ENCODE assay signal across 38 cellular contexts in the genomic region with DNA sequence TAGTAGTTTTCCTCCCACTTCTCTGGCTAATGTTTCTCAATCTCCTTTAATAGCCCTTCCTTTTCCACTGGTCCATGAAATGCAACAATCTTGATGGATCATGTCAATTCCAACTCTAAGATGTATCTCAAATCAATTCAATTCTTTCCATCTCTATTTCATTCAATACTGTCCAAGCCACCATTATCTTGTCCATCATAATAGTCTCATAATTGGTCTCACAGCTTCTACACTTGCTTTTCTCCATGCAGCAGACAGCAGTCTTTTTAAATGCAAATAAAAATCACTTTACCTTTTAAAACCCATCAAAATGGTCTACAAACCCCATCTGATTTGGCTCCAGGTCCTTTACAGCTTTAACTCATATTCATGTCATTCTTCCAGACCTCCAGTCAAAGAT.
"Had no signal": no experiment of that assay in that cellular context is flagged by ENCODE, and none has a peak within 500 bp of the region (broad histone marks: within the 10 kb centered on the region; RNA-seq: fewer than 3 reads in every experiment).

No MANE protein-coding gene starts in this region.

- H3K27me3 Mint-ChIP-seq: activated naive CD4-positive, alpha-beta T cell treated with anti-CD3 and anti-CD28 coated beads, Interleukin-2, amount 10 ng/mL, durations not matched to agents 7 days and 5 days; activated naive CD8-positive, alpha-beta T cell treated with anti-CD3 and anti-CD28 coated beads, Interleukin-2, amount 10 ng/mL, durations not matched to agents 7 days and 5 days; activated naive CD8-positive, alpha-beta T cell treated with anti-CD3 and anti-CD28 coated beads, Interleukin-2, amount 50 U/mL, for 24 hours; brain had no signal

- H3K27ac Mint-ChIP-seq: activated naive CD4-positive, alpha-beta T cell treated with anti-CD3 and anti-CD28 coated beads for 36 hours; activated naive CD4-positive, alpha-beta T cell treated with anti-CD3 and anti-CD28 coated beads, Interleukin-2, amount 10 ng/mL, durations not matched to agents 7 days and 5 days; activated naive CD4-positive, alpha-beta T cell treated with anti-CD3 and anti-CD28 coated beads, Interleukin-2, amount 50 U/mL, for 24 hours; activated naive CD4-positive, alpha-beta T cell treated with anti-CD3 and anti-CD28 coated beads, Interleukin-2, amount 50 U/mL, for 72 hours; activated naive CD8-positive, alpha-beta T cell; activated naive CD8-positive, alpha-beta T cell treated with anti-CD3 and anti-CD28 coated beads for 36 hours; activated naive CD8-positive, alpha-beta T cell treated with anti-CD3 and anti-CD28 coated beads, Interleukin-2, amount 10 ng/mL, durations not matched to agents 7 days and 5 days; activated naive CD8-positive, alpha-beta T cell treated with anti-CD3 and anti-CD28 coated beads, Interleukin-2, amount 50 U/mL, for 24 hours; activated T-cell treated with anti-CD3 and anti-CD28 coated beads, Interleukin-2, amount 50 U/mL, for 24 hours; activated T-cell treated with anti-CD3 and anti-CD28 coated beads, Interleukin-2, amount 50 U/mL, for 72 hours; activated T-helper 1 cell treated with anti-CD3 and anti-CD28 coated beads, Interleukin-12 subunit alpha, Interleukin-12 subunit beta, Interleukin-2, Interleukin-4 antibody, amounts not matched to agents 30 ng/mL and 10 ng/mL and 1 ng/mL, durations not matched to agents 14 hours and 24 hours and 36 hours; activated T-helper 17 cell treated with anti-CD3 and anti-CD28 coated beads, Interleukin-2, amount 50 U/mL, for 72 hours; activated T-helper 2 cell treated with anti-CD3 and anti-CD28 coated beads, Interferon-gamma antibody, Interleukin-2, Interleukin-4, amounts not matched to agents 10 μg/mL and 5 μg/mL and 100 μg/mL, durations not matched to agents 14 hours and 24 hours and 36 hours; brain had no signal

- ATAC-seq: activated naive CD4-positive, alpha-beta T cell treated with anti-CD3 and anti-CD28 coated beads, Interleukin-2, amount 50 U/mL, for 72 hours; activated naive CD8-positive, alpha-beta T cell treated with anti-CD3 and anti-CD28 coated beads, Interleukin-2, amount 50 U/mL, for 24 hours; activated T-cell treated with anti-CD3 and anti-CD28 coated beads, Interleukin-2, amount 50 U/mL, for 4 hours; activated T-cell treated with anti-CD3 and anti-CD28 coated beads, Interleukin-2, amount 50 U/mL, for 72 hours; activated T-helper 17 cell treated with anti-CD3 and anti-CD28 coated beads, Interleukin-2, amount 50 U/mL, for 72 hours; body of pancreas had no signal

- H3K36me3 ChIP-seq: adrenal gland, ascending aorta, brain microvascular endothelial cell, breast epithelium, cardiac muscle cell had no signal

- H3K9me3 Mint-ChIP-seq: activated naive CD4-positive, alpha-beta T cell treated with anti-CD3 and anti-CD28 coated beads for 36 hours; activated naive CD4-positive, alpha-beta T cell treated with anti-CD3 and anti-CD28 coated beads, Interleukin-2, amount 10 ng/mL, durations not matched to agents 7 days and 5 days; activated naive CD4-positive, alpha-beta T cell treated with anti-CD3 and anti-CD28 coated beads, Interleukin-2, amount 50 U/mL, for 24 hours; activated naive CD8-positive, alpha-beta T cell treated with anti-CD3 and anti-CD28 coated beads, Interleukin-2, amount 50 U/mL, for 24 hours; activated T-cell treated with anti-CD3 and anti-CD28 coated beads, Interleukin-2, amount 50 U/mL, for 24 hours; activated T-cell treated with anti-CD3 and anti-CD28 coated beads, Interleukin-2, amount 50 U/mL, for 4 hours; activated T-helper 1 cell treated with anti-CD3 and anti-CD28 coated beads, Interleukin-12 subunit alpha, Interleukin-12 subunit beta, Interleukin-2, Interleukin-4 antibody, amounts not matched to agents 30 ng/mL and 10 ng/mL and 1 ng/mL, durations not matched to agents 14 hours and 24 hours and 36 hours; activated T-helper 2 cell treated with anti-CD3 and anti-CD28 coated beads, Interferon-gamma antibody, Interleukin-2, Interleukin-4, amounts not matched to agents 10 μg/mL and 5 μg/mL and 100 μg/mL, durations not matched to agents 14 hours and 24 hours and 36 hours; brain; central memory CD8-positive, alpha-beta T cell had no signal

- H3K9me3 ChIP-seq: adrenal gland, ascending aorta, body of pancreas, breast epithelium had no signal

- H3K27me3 ChIP-seq: adrenal gland, ascending aorta, body of pancreas, brain microvascular endothelial cell, breast epithelium, cardiac muscle cell had no signal

- DNase-seq: activated effector memory CD4-positive, alpha-beta T cell treated with anti-CD3 and anti-CD28 coated beads, Interleukin-2, amount 50 U/mL, for 16 hours; activated effector memory CD4-positive, alpha-beta T cell treated with Interleukin-2 at 50 U/mL for 16 hours; activated gamma-delta T cell; activated gamma-delta T cell treated with Interleukin-2 at 50 U/mL for 16 hours; activated naive CD4-positive, alpha-beta T cell; activated naive CD4-positive, alpha-beta T cell treated with anti-CD3 and anti-CD28 coated beads for 36 hours; activated naive CD4-positive, alpha-beta T cell treated with anti-CD3 and anti-CD28 coated beads, Interleukin-2, amount 10 ng/mL, durations not matched to agents 7 days and 5 days; activated naive CD4-positive, alpha-beta T cell treated with anti-CD3 and anti-CD28 coated beads, Interleukin-2, amount 50 U/mL, for 16 hours; activated naive CD4-positive, alpha-beta T cell treated with Interleukin-2 at 50 U/mL for 16 hours; activated naive CD8-positive, alpha-beta T cell treated with anti-CD3 and anti-CD28 coated beads for 36 hours; activated naive CD8-positive, alpha-beta T cell treated with anti-CD3 and anti-CD28 coated beads, Interleukin-2, amount 10 ng/mL, durations not matched to agents 7 days and 5 days; activated naive CD8-positive, alpha-beta T cell treated with anti-CD3 and anti-CD28 coated beads, Interleukin-2, amount 50 U/mL, for 24 hours; activated T-cell treated with anti-CD3 and anti-CD28 coated beads, Interleukin-2, amount 50 U/mL, for 1 hour; activated T-cell treated with anti-CD3 and anti-CD28 coated beads, Interleukin-2, amount 50 U/mL, for 24 hours; activated T-cell treated with anti-CD3 and anti-CD28 coated beads, Interleukin-2, amount 50 U/mL, for 4 hours; activated T-cell treated with anti-CD3 and anti-CD28 coated beads, Interleukin-2, amount 50 U/mL, for 48 hours; activated T-cell treated with anti-CD3 and anti-CD28 coated beads, Interleukin-2, amount 50 U/mL, for 72 hours; adrenal gland; amniotic stem cell; amygdala; anterior cingulate cortex; aorta; body of pancreas; brain microvascular endothelial cell; caudate nucleus; central memory CD4-positive, alpha-beta T cell; cerebellar nuclear complex had no signal

- H3K27ac ChIP-seq: adrenal gland, ascending aorta, body of pancreas, brain microvascular endothelial cell, breast epithelium, cardiac muscle cell had no signal

- H3K4me1 ChIP-seq: ascending aorta, breast epithelium had no signal

- H3K4me1 Mint-ChIP-seq: activated naive CD4-positive, alpha-beta T cell treated with anti-CD3 and anti-CD28 coated beads, Interleukin-2, amount 10 ng/mL, durations not matched to agents 7 days and 5 days; activated naive CD4-positive, alpha-beta T cell treated with anti-CD3 and anti-CD28 coated beads, Interleukin-2, amount 50 U/mL, for 24 hours; activated naive CD8-positive, alpha-beta T cell treated with anti-CD3 and anti-CD28 coated beads for 36 hours; activated naive CD8-positive, alpha-beta T cell treated with anti-CD3 and anti-CD28 coated beads, Interleukin-2, amount 10 ng/mL, durations not matched to agents 7 days and 5 days; activated naive CD8-positive, alpha-beta T cell treated with anti-CD3 and anti-CD28 coated beads, Interleukin-2, amount 50 U/mL, for 24 hours; activated T-helper 17 cell treated with anti-CD3 and anti-CD28 coated beads, Interleukin-2, amount 50 U/mL, for 72 hours; central memory CD8-positive, alpha-beta T cell had no signal

- H3K4me3 Mint-ChIP-seq: activated naive CD4-positive, alpha-beta T cell treated with anti-CD3 and anti-CD28 coated beads for 36 hours; activated naive CD4-positive, alpha-beta T cell treated with anti-CD3 and anti-CD28 coated beads, Interleukin-2, amount 10 ng/mL, durations not matched to agents 7 days and 5 days; activated naive CD4-positive, alpha-beta T cell treated with anti-CD3 and anti-CD28 coated beads, Interleukin-2, amount 50 U/mL, for 24 hours; activated naive CD8-positive, alpha-beta T cell; activated naive CD8-positive, alpha-beta T cell treated with anti-CD3 and anti-CD28 coated beads for 36 hours; activated naive CD8-positive, alpha-beta T cell treated with anti-CD3 and anti-CD28 coated beads, Interleukin-2, amount 10 ng/mL, durations not matched to agents 7 days and 5 days; activated naive CD8-positive, alpha-beta T cell treated with anti-CD3 and anti-CD28 coated beads, Interleukin-2, amount 50 U/mL, for 24 hours; activated T-cell treated with anti-CD3 and anti-CD28 coated beads, Interleukin-2, amount 50 U/mL, for 24 hours; activated T-cell treated with anti-CD3 and anti-CD28 coated beads, Interleukin-2, amount 50 U/mL, for 4 hours; activated T-cell treated with anti-CD3 and anti-CD28 coated beads, Interleukin-2, amount 50 U/mL, for 72 hours; activated T-helper 1 cell treated with anti-CD3 and anti-CD28 coated beads, Interleukin-12 subunit alpha, Interleukin-12 subunit beta, Interleukin-2, Interleukin-4 antibody, amounts not matched to agents 30 ng/mL and 10 ng/mL and 1 ng/mL, durations not matched to agents 14 hours and 24 hours and 36 hours; activated T-helper 17 cell treated with anti-CD3 and anti-CD28 coated beads, Interleukin-2, amount 50 U/mL, for 72 hours; brain; central memory CD8-positive, alpha-beta T cell had no signal

- H3K4me3 ChIP-seq: adrenal gland, ascending aorta, body of pancreas, breast epithelium, cardiac muscle cell had no signal

- H3K36me3 Mint-ChIP-seq: activated naive CD4-positive, alpha-beta T cell treated with anti-CD3 and anti-CD28 coated beads, Interleukin-2, amount 10 ng/mL, durations not matched to agents 7 days and 5 days; activated naive CD4-positive, alpha-beta T cell treated with anti-CD3 and anti-CD28 coated beads, Interleukin-2, amount 50 U/mL, for 24 hours; activated naive CD4-positive, alpha-beta T cell treated with anti-CD3 and anti-CD28 coated beads, Interleukin-2, amount 50 U/mL, for 72 hours; activated naive CD8-positive, alpha-beta T cell; activated naive CD8-positive, alpha-beta T cell treated with anti-CD3 and anti-CD28 coated beads for 36 hours; activated naive CD8-positive, alpha-beta T cell treated with anti-CD3 and anti-CD28 coated beads, Interleukin-2, amount 10 ng/mL, durations not matched to agents 7 days and 5 days; brain had no signal
